ENCODE assay signal across 8 cellular contexts in the genomic region with DNA sequence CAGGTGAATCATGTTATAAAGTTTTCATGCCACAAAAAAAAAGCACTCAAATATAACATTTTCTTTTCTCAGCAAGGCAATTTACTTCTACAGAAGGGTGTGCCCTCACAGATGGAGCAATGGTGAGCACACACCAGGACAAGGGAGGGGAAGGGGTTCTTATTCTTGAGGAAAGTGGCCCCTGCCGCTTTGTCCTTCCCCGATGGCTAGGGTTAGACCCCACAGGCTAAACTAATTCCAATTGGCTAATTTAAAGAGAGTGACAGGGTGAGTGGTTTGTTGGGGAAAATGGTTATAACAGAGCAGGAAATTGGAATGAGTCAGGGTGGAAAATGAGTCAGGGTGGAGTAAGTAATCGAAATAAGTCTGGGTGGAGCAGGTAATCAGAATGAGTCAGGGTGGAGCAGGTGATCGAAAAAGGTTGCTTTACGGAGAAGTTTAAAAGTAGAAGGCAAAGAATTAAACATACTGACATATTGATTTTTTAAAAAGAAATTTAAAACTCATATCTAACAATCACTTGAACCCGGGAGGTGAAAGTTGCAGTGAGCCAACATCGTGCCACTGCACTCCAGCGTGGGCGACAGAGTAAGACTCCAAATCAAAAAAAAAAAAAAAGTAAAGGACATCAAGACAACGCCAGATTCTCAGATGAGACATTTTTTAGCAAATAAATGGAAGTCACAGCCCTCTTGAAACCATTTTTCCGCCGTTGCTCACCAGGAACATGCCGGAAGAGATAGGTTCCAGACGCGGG. TPM values are rescaled to one million over a fixed set of nuclear protein-coding genes. Genes with fewer than 3 reads are reported as not detected.
DNase-seq lines count a peak whose midpoint lies in the region; FAIRE-seq and TF ChIP-seq lines count a peak whose summit lies in the region.

No MANE protein-coding gene starts in this region.

- DNase-seq in BE2C (no peak), HS-5 (ENCODE audit: low read depth) (peak; percentile 5), fibroblast of mammary gland (ENCODE audit: low read depth) (peak; percentile 40), putamen (ENCODE audit: low spot score) (peak; percentile 6), DMS114 treated with DMSO at 0.1 percent for 48 hours (lab: John Stamatoyannopoulos, UW; ENCODE audit: unreplicated experiment) (no peak), GM19239 (ENCODE audit: insufficient read length, low spot score) (no peak), epidermal melanocyte (ENCODE audit: insufficient read length, low spot score) (no peak)
- DNase-seq in activated CD8-positive, alpha-beta memory T cell treated with anti-CD3 and anti-CD28 coated beads for 48 hours (ENCODE audit: low read depth in 2 of 3, low spot score in 2 of 3), result peak; percentile 1 to 10 (median 8)

- no peaks in the 10 kb centered on the region; the same call in 1 of the 2 replicates for H3K4me1 ChIP-seq in BE2C

- no peak for FAIRE-seq in GM19239 (lab: Jason Lieb, UNC)

- TF ChIP-seq CTCF in BE2C (IDR thresholded peaks at IDR 0.05; ENCODE audit: low read depth, low read length) (no peak), fibroblast of mammary gland (conservative IDR thresholded peaks at IDR 0.05; ENCODE audit: control insufficient read depth, insufficient read depth, low read depth, low read length) (no peak)

- H3K9me3 ChIP-seq in BE2C, result peaks cover 2% of the 10 kb centered on the region; the same call in 1 of the 2 replicates

- peaks cover 19% of the 10 kb centered on the region for H3K36me3 ChIP-seq in BE2C

- no peaks in the 10 kb centered on the region for H3K27me3 ChIP-seq in BE2C

- H3K4me3 ChIP-seq in BE2C (ENCODE audit: low read depth, low read length), result peak overlapping the region; percentile 97
- H3K4me3 ChIP-seq in fibroblast of mammary gland (ENCODE audit: control insufficient read depth, low read depth, low read length), result peak overlapping the region; percentile 91

RNA-seq across cellular contexts. Expression of a gene that starts 0.8 kb away (rescaled TPM):
- polyA plus RNA-seq in BE2C (2012; ENCODE audit: insufficient read depth, insufficient read length, low read depth), result 7.8 TPM

RNA-seq across cellular contexts. Expression of a gene that starts 53.1 kb away (rescaled TPM):
- polyA plus RNA-seq in BE2C (2012; ENCODE audit: insufficient read depth, insufficient read length, low read depth), result 33.3 TPM

Comparison
In these comparisons a context has a peak if more than half of its experiments do, and no peak if none do; other contexts are left out.
1. DNase-seq: peak in HS-5 (single experiment), activated CD8-positive, alpha-beta memory T cell treated with anti-CD3 and anti-CD28 coated beads for 48 hours (3 of 3), fibroblast of mammary gland (single experiment) and putamen (single experiment); none in BE2C (single experiment), DMS114 treated with DMSO at 0.1 percent for 48 hours (single experiment), GM19239 (single experiment) and epidermal melanocyte (single experiment).